ENCODE assay signal across 10 cellular contexts in genomic region chr1:154493276-154493675, GRCh38. TPM values are rescaled to one million over a fixed set of nuclear protein-coding genes. Genes with fewer than 3 reads are reported as not detected.
DNase-seq lines count a peak whose midpoint lies in the region; ATAC-seq and TF ChIP-seq lines count a peak whose summit lies in the region.
"Had no signal": no experiment of that assay in that cellular context is flagged by ENCODE, and none has a peak within 500 bp of the region (broad histone marks: within the 10 kb centered on the region; RNA-seq: fewer than 3 reads in every experiment).

No MANE protein-coding gene starts in this region.

- H3K27ac Mint-ChIP-seq in activated naive CD8-positive, alpha-beta T cell treated with anti-CD3 and anti-CD28 coated beads, Interleukin-2, amount 10 ng/mL, durations not matched to agents 7 days and 5 days = no peak overlapping the region
- H3K27ac Mint-ChIP-seq in activated naive CD8-positive, alpha-beta T cell treated with anti-CD3 and anti-CD28 coated beads for 36 hours = no peak overlapping the region
- H3K27ac Mint-ChIP-seq in activated B cell treated with CpG ODN at 0.5 μM for 24 hours = peak overlapping the region; percentile 85

- POLR2A ChIA-PET in activated naive CD8-positive, alpha-beta T cell treated with anti-CD3 and anti-CD28 coated beads, Interleukin-2, amount 10 ng/mL, durations not matched to agents 7 days and 5 days (lab: Charles Lee) = no interaction called here
- POLR2A ChIA-PET in activated B cell treated with CpG ODN at 0.5 μM for 24 hours (lab: Charles Lee) = interaction anchor here (0.7 to 1.7 kb wide), 2 partner anchors 9 to 85 kb away, joined by 3 to 5 read pairs; partner anchors contain the start of genes SHE and TDRD10

- peak overlapping the region; percentile 58 for H3K4me3 Mint-ChIP-seq in activated naive CD8-positive, alpha-beta T cell treated with anti-CD3 and anti-CD28 coated beads, Interleukin-2, amount 10 ng/mL, durations not matched to agents 7 days and 5 days
- H3K4me3 Mint-ChIP-seq in activated naive CD8-positive, alpha-beta T cell treated with anti-CD3 and anti-CD28 coated beads for 36 hours = no peak overlapping the region
- peak overlapping the region; percentile 73 for H3K4me3 Mint-ChIP-seq in activated B cell treated with CpG ODN at 0.5 μM for 24 hours

- H3K27me3 Mint-ChIP-seq in activated naive CD8-positive, alpha-beta T cell treated with anti-CD3 and anti-CD28 coated beads, Interleukin-2, amount 10 ng/mL, durations not matched to agents 7 days and 5 days = peaks cover 20% of the 10 kb centered on the region
- H3K27me3 Mint-ChIP-seq in activated naive CD8-positive, alpha-beta T cell treated with anti-CD3 and anti-CD28 coated beads for 36 hours = peaks cover 3% of the 10 kb centered on the region
- no peaks in the 10 kb centered on the region for H3K27me3 Mint-ChIP-seq in activated B cell treated with CpG ODN at 0.5 μM for 24 hours

- TF ChIP-seq CTCF in activated B cell treated with CpG ODN at 0.5 μM for 24 hours (IDR thresholded peaks at IDR 0.05) = no peak

- peak; percentile 76 for ATAC-seq in activated naive CD8-positive, alpha-beta T cell treated with anti-CD3 and anti-CD28 coated beads, Interleukin-2, amount 10 ng/mL, durations not matched to agents 7 days and 5 days (ENCODE audit: low read depth)
- ATAC-seq in activated B cell treated with CpG ODN at 0.5 μM for 24 hours (ENCODE audit: low read depth) = peak; percentile 55
- no peak for ATAC-seq in HG03457 (IDR thresholded peaks at IDR 0.05; ENCODE audit: unreplicated experiment)
- ATAC-seq in HG02610 (IDR thresholded peaks at IDR 0.05; ENCODE audit: unreplicated experiment) = no peak

- peak; percentile 32 for DNase-seq in activated naive CD8-positive, alpha-beta T cell treated with anti-CD3 and anti-CD28 coated beads, Interleukin-2, amount 10 ng/mL, durations not matched to agents 7 days and 5 days
- DNase-seq in activated naive CD8-positive, alpha-beta T cell treated with anti-CD3 and anti-CD28 coated beads for 36 hours = no peak
- DNase-seq in activated B cell treated with CpG ODN at 0.5 μM for 24 hours = no peak
- DNase-seq in islet precursor cell = peak; percentile 59
- DNase-seq in ureter (ENCODE audit: low spot score) = peak; percentile 52
- DNase-seq in retina = no peak
- DNase-seq: COR-L47, midbrain had no signal

- intact Hi-C loops in activated B cell treated with CpG ODN at 0.5 μM for 24 hours (cut with micrococcal nuclease) = no loop called here

- H3K9me3 Mint-ChIP-seq in activated naive CD8-positive, alpha-beta T cell treated with anti-CD3 and anti-CD28 coated beads, Interleukin-2, amount 10 ng/mL, durations not matched to agents 7 days and 5 days = no peaks in the 10 kb centered on the region
- H3K9me3 Mint-ChIP-seq in activated naive CD8-positive, alpha-beta T cell treated with anti-CD3 and anti-CD28 coated beads for 36 hours = no peaks in the 10 kb centered on the region
- H3K9me3 Mint-ChIP-seq in activated B cell treated with CpG ODN at 0.5 μM for 24 hours = no peaks in the 10 kb centered on the region

- CTCF ChIA-PET in activated B cell treated with CpG ODN at 0.5 μM for 24 hours (lab: Charles Lee) = interaction anchor here (1.8 to 2.3 kb wide), 3 partner anchors 10 to 14 kb away, joined by 4 to 9 read pairs (median 7); no protein-coding TSS in a partner anchor

- H3K36me3 Mint-ChIP-seq in activated naive CD8-positive, alpha-beta T cell treated with anti-CD3 and anti-CD28 coated beads, Interleukin-2, amount 10 ng/mL, durations not matched to agents 7 days and 5 days = no peaks in the 10 kb centered on the region
- H3K36me3 Mint-ChIP-seq in activated naive CD8-positive, alpha-beta T cell treated with anti-CD3 and anti-CD28 coated beads for 36 hours = no peaks in the 10 kb centered on the region
- H3K36me3 Mint-ChIP-seq in activated B cell treated with CpG ODN at 0.5 μM for 24 hours (ENCODE audit: low read depth) = no peaks in the 10 kb centered on the region

- H3K4me1 Mint-ChIP-seq in activated naive CD8-positive, alpha-beta T cell treated with anti-CD3 and anti-CD28 coated beads, Interleukin-2, amount 10 ng/mL, durations not matched to agents 7 days and 5 days = peaks cover 20% of the 10 kb centered on the region
- peaks cover 30% of the 10 kb centered on the region for H3K4me1 Mint-ChIP-seq in activated naive CD8-positive, alpha-beta T cell treated with anti-CD3 and anti-CD28 coated beads for 36 hours
- H3K4me1 Mint-ChIP-seq in activated B cell treated with CpG ODN at 0.5 μM for 24 hours = peaks cover 65% of the 10 kb centered on the region

RNA-seq across cellular contexts. Expression of gene TDRD10, which starts 8.7 kb away (rescaled TPM):
- total RNA-seq in activated naive CD8-positive, alpha-beta T cell treated with anti-CD3 and anti-CD28 coated beads, Interleukin-2, amount 10 ng/mL, durations not matched to agents 7 days and 5 days = not detected
- not detected for total RNA-seq in activated naive CD8-positive, alpha-beta T cell treated with anti-CD3 and anti-CD28 coated beads for 36 hours
- total RNA-seq in activated B cell treated with CpG ODN at 0.5 μM for 24 hours = not detected in 2 replicates
- 3.3 TPM for total RNA-seq in ureter

RNA-seq across cellular contexts. Expression of gene SHE, which starts 8.9 kb away (rescaled TPM):
- not detected for total RNA-seq in activated naive CD8-positive, alpha-beta T cell treated with anti-CD3 and anti-CD28 coated beads, Interleukin-2, amount 10 ng/mL, durations not matched to agents 7 days and 5 days
- total RNA-seq in activated naive CD8-positive, alpha-beta T cell treated with anti-CD3 and anti-CD28 coated beads for 36 hours = not detected
- 0.04 TPM in 1 of 2 replicates, not detected in the other for total RNA-seq in activated B cell treated with CpG ODN at 0.5 μM for 24 hours
- 13.3 TPM for total RNA-seq in ureter

Comparison
In these comparisons a context has a peak if more than half of its experiments do, and no peak if none do; other contexts are left out.
1. DNase-seq: peak in activated naive CD8-positive, alpha-beta T cell treated with anti-CD3 and anti-CD28 coated beads, Interleukin-2, amount 10 ng/mL, durations not matched to agents 7 days and 5 days (single experiment), islet precursor cell (single experiment) and ureter (single experiment); none in activated naive CD8-positive, alpha-beta T cell treated with anti-CD3 and anti-CD28 coated beads for 36 hours (single experiment), activated B cell treated with CpG ODN at 0.5 μM for 24 hours (single experiment) and retina (single experiment).
2. ATAC-seq: peak in activated naive CD8-positive, alpha-beta T cell treated with anti-CD3 and anti-CD28 coated beads, Interleukin-2, amount 10 ng/mL, durations not matched to agents 7 days and 5 days (single experiment) and activated B cell treated with CpG ODN at 0.5 μM for 24 hours (single experiment); none in HG03457 (single experiment) and HG02610 (single experiment).
3. RNA of gene SHE, which starts 8.9 kb away (total RNA-seq): 13.3 TPM in ureter (single experiment); 0.04 TPM in activated B cell treated with CpG ODN at 0.5 μM for 24 hours, not detected in activated naive CD8-positive, alpha-beta T cell treated with anti-CD3 and anti-CD28 coated beads, Interleukin-2, amount 10 ng/mL, durations not matched to agents 7 days and 5 days and not detected in activated naive CD8-positive, alpha-beta T cell treated with anti-CD3 and anti-CD28 coated beads for 36 hours; every median in the first group is over 10 times any median in the second.